20 cellular contexts compared by ENCODE assay signal in the genomic region with DNA sequence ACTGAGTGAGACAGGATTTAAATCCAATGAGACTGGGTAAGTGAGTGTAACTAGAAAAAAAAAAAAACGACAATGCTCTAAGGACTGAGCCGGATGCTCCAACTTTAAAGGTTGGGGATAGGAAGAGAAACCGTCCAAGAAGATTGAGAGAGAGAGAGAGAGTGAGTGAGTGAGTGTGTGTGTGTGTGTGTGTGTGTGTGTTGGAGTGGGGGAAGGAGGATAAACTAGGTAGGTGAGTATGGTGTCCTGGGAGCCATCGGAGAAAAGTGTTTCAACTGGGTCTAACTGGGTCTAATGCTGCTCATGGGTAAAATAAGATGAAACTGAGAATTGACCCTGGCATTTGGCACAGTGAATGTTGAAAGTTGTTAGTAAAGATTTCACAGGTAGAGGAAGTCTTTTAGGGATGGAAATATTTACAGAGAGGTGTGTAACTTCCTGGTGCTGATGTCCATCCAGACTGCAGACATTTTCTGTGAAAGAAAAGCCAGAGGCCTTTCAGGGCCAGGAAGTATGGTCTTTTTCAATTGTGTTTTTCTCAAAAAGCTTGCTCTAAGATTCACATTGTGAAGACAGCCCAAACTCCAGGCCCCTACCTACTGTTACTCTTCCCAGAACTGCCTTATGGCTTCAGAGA.
DNase-seq lines count a peak whose midpoint lies in the region; ATAC-seq and TF ChIP-seq lines count a peak whose summit lies in the region.
"Had no signal": no experiment of that assay in that cellular context is flagged by ENCODE, and none has a peak within 500 bp of the region (broad histone marks: within the 10 kb centered on the region; RNA-seq: fewer than 3 reads in every experiment).

No MANE protein-coding gene starts in this region.

- no peaks in the 10 kb centered on the region for H3K27me3 ChIP-seq in OCI-LY3 (ENCODE audit: low read depth, low read length)
- H3K27me3 ChIP-seq: gastroesophageal sphincter, ovary, right atrium auricular region, stomach had no signal

- H3K27me3 Mint-ChIP-seq in T-helper 1 cell treated with Interleukin-12 subunit alpha and Interleukin-12 subunit beta and Interleukin-4 antibody, amounts not matched to agents 30 μg/mL and 1 μg/mL, for 36 hours (ENCODE audit: low read depth), result peaks cover 6% of the 10 kb centered on the region
- no peaks in the 10 kb centered on the region for H3K27me3 Mint-ChIP-seq in stimulated activated memory B cell treated with anti-CD40 and anti-IgM and Interleukin-4, amounts not matched to agents 10 μg/mL and 1 μg/mL and 100 μg/mL, for 72 hours
- H3K27me3 Mint-ChIP-seq: activated naive CD8-positive, alpha-beta T cell had no signal

- H3K4me1 Mint-ChIP-seq in T-helper 1 cell treated with Interleukin-12 subunit alpha and Interleukin-12 subunit beta and Interleukin-4 antibody, amounts not matched to agents 30 μg/mL and 1 μg/mL, for 36 hours (ENCODE audit: low read depth), result peaks cover 27% of the 10 kb centered on the region
- H3K4me1 Mint-ChIP-seq in stimulated activated memory B cell treated with anti-CD40 and anti-IgM and Interleukin-4, amounts not matched to agents 10 μg/mL and 1 μg/mL and 100 μg/mL, for 72 hours, result peaks cover 70% of the 10 kb centered on the region

- peaks cover 14% of the 10 kb centered on the region for H3K9me3 Mint-ChIP-seq in T-helper 1 cell treated with Interleukin-12 subunit alpha and Interleukin-12 subunit beta and Interleukin-4 antibody, amounts not matched to agents 30 μg/mL and 1 μg/mL, for 36 hours
- H3K9me3 Mint-ChIP-seq in stimulated activated memory B cell treated with anti-CD40 and anti-IgM and Interleukin-4, amounts not matched to agents 10 μg/mL and 1 μg/mL and 100 μg/mL, for 72 hours, result peaks cover 8% of the 10 kb centered on the region
- H3K9me3 Mint-ChIP-seq: effector memory CD8-positive, alpha-beta T cell; type B pancreatic cell had no signal

- no peak overlapping the region for H3K9ac ChIP-seq in OCI-LY3 (ENCODE audit: low read length)

- H2AFZ ChIP-seq in OCI-LY3 (ENCODE audit: low read depth, low read length), result no peak overlapping the region

- no peak overlapping the region for H3K4me3 ChIP-seq in OCI-LY3 (ENCODE audit: low read length)
- H3K4me3 ChIP-seq: gastroesophageal sphincter, lung, ovary, right atrium auricular region, stomach had no signal

- ATAC-seq in stimulated activated memory B cell treated with anti-CD40 and anti-IgM and Interleukin-4, amounts not matched to agents 10 μg/mL and 1 μg/mL and 100 μg/mL, for 72 hours, result no peak
- ATAC-seq in GM21515 (IDR thresholded peaks at IDR 0.05; ENCODE audit: unreplicated experiment) (no peak), HG03432 (IDR thresholded peaks at IDR 0.05; ENCODE audit: unreplicated experiment) (no peak)
- ATAC-seq: effector memory CD8-positive, alpha-beta T cell; gastroesophageal sphincter had no signal

- DNase-seq in T-helper 1 cell (no peak), iPS-NIHi7 (ENCODE audit: extremely low spot score) (peak; percentile 35), NCI-H1417 treated with DMSO at 0.1 percent for 48 hours (lab: John Stamatoyannopoulos, UW) (no peak)
- DNase-seq: activated CD4-positive, alpha-beta T cell treated with anti-CD3 and anti-CD28 coated beads for 48 hours; effector memory CD8-positive, alpha-beta T cell; NCI-H1694 treated with DMSO at 0.1 percent for 48 hours; NCI-H748 treated with DMSO at 0.1 percent for 48 hours; ovary; SIG-M5; stomach had no signal

- TF ChIP-seq CTCF in OCI-LY3 (IDR thresholded peaks at IDR 0.05; ENCODE audit: low read depth, low read length), result no peak

- peaks cover 5% of the 10 kb centered on the region; the same call in 1 of the 2 replicates for H3K9me3 ChIP-seq in OCI-LY3 (ENCODE audit: insufficient read depth, low read length)
- H3K9me3 ChIP-seq: gastroesophageal sphincter, ovary had no signal

- no peak overlapping the region for H3K4me3 Mint-ChIP-seq in T-helper 1 cell treated with Interleukin-12 subunit alpha and Interleukin-12 subunit beta and Interleukin-4 antibody, amounts not matched to agents 30 μg/mL and 1 μg/mL, for 36 hours
- H3K4me3 Mint-ChIP-seq in stimulated activated memory B cell treated with anti-CD40 and anti-IgM and Interleukin-4, amounts not matched to agents 10 μg/mL and 1 μg/mL and 100 μg/mL, for 72 hours, result peak overlapping the region; percentile 45
- H3K4me3 Mint-ChIP-seq: activated naive CD8-positive, alpha-beta T cell; effector memory CD8-positive, alpha-beta T cell; type B pancreatic cell had no signal

- H3K4me2 ChIP-seq in OCI-LY3 (ENCODE audit: low read length), result no peak overlapping the region

- H3K36me3 Mint-ChIP-seq in T-helper 1 cell treated with Interleukin-12 subunit alpha and Interleukin-12 subunit beta and Interleukin-4 antibody, amounts not matched to agents 30 μg/mL and 1 μg/mL, for 36 hours (ENCODE audit: low read depth), result peaks cover 47% of the 10 kb centered on the region
- H3K36me3 Mint-ChIP-seq in stimulated activated memory B cell treated with anti-CD40 and anti-IgM and Interleukin-4, amounts not matched to agents 10 μg/mL and 1 μg/mL and 100 μg/mL, for 72 hours, result peaks cover 82% of the 10 kb centered on the region
- H3K36me3 Mint-ChIP-seq: activated naive CD8-positive, alpha-beta T cell; type B pancreatic cell had no signal

- peaks cover 30% of the 10 kb centered on the region for H3K79me2 ChIP-seq in OCI-LY3 (ENCODE audit: low read length)

- no peaks in the 10 kb centered on the region for H4K20me1 ChIP-seq in OCI-LY3 (ENCODE audit: insufficient read depth, low read length)

- H3K36me3 ChIP-seq in OCI-LY3 (replicated peaks; ENCODE audit: low read depth, low read length), result peaks cover 51% of the 10 kb centered on the region
- H3K36me3 ChIP-seq: gastroesophageal sphincter, ovary, right atrium auricular region, stomach had no signal

- peak overlapping the region; percentile 17 for H3K27ac Mint-ChIP-seq in T-helper 1 cell treated with Interleukin-12 subunit alpha and Interleukin-12 subunit beta and Interleukin-4 antibody, amounts not matched to agents 30 μg/mL and 1 μg/mL, for 36 hours
- peak overlapping the region; percentile 88 for H3K27ac Mint-ChIP-seq in stimulated activated memory B cell treated with anti-CD40 and anti-IgM and Interleukin-4, amounts not matched to agents 10 μg/mL and 1 μg/mL and 100 μg/mL, for 72 hours
- H3K27ac Mint-ChIP-seq: activated naive CD8-positive, alpha-beta T cell; effector memory CD8-positive, alpha-beta T cell; type B pancreatic cell had no signal

- H3K4me1 ChIP-seq in OCI-LY3 (ENCODE audit: low read length), result peaks cover 36% of the 10 kb centered on the region
- H3K4me1 ChIP-seq: right atrium auricular region had no signal

- H3K27ac ChIP-seq in OCI-LY3 (ENCODE audit: low read length), result peak overlapping the region; percentile 30
- H3K27ac ChIP-seq: ovary, right atrium auricular region had no signal
